ENCODE assay signal across 20 cellular contexts in genomic region chr1:232999960-233000625, GRCh38.
"Had no signal": no experiment of that assay in that cellular context is flagged by ENCODE, and none has a peak within 500 bp of the region (broad histone marks: within the 10 kb centered on the region; RNA-seq: fewer than 3 reads in every experiment).

No MANE protein-coding gene starts in this region.

- H2AFZ ChIP-seq: parathyroid adenoma had no signal

- ATAC-seq: esophagus mucosa; gastrocnemius medialis; left colon; natural killer cell; stimulated activated naive B cell treated with anti-CD40 and anti-IgM and Interleukin-4, amounts not matched to agents 10 μg/mL and 1 μg/mL and 100 μg/mL, for 72 hours had no signal

- H3K36me3 ChIP-seq: gastrocnemius medialis, neutrophil, upper lobe of left lung, uterus had no signal

- H3K4me3 ChIP-seq: gastrocnemius medialis, lung, sigmoid colon, thoracic aorta, tibial nerve, upper lobe of left lung, uterus had no signal

- H3K79me2 ChIP-seq: parathyroid adenoma had no signal

- H3K27ac ChIP-seq: epithelial cell of prostate, gastrocnemius medialis, neutrophil, parathyroid adenoma, sigmoid colon, thoracic aorta, tibial nerve, upper lobe of left lung, uterus had no signal

- DNase-seq: effector CD8-positive, alpha-beta T cell; endodermal cell; foreskin fibroblast; gastrocnemius medialis; head of caudate nucleus; hippocampal formation; left colon; natural killer cell; sigmoid colon; stimulated activated CD4-positive, alpha-beta T cell treated with anti-CD3 and anti-CD28 coated beads, Interleukin-4, amount 100 ng/mL, for 4 hours; stimulated activated naive B cell treated with anti-CD40 and anti-IgM and Interleukin-4, amounts not matched to agents 10 μg/mL and 1 μg/mL and 100 μg/mL, for 72 hours; uterus had no signal

- H3K9me3 ChIP-seq: gastrocnemius medialis, neutrophil, sigmoid colon, thoracic aorta, tibial nerve, upper lobe of left lung, uterus had no signal

- H3K27me3 ChIP-seq: gastrocnemius medialis, neutrophil, sigmoid colon, tibial nerve, upper lobe of left lung, uterus had no signal

- H3K9ac ChIP-seq: parathyroid adenoma had no signal

- H3K4me1 ChIP-seq: gastrocnemius medialis, parathyroid adenoma, sigmoid colon, tibial nerve, upper lobe of left lung, uterus had no signal
